In the genomic region with DNA sequence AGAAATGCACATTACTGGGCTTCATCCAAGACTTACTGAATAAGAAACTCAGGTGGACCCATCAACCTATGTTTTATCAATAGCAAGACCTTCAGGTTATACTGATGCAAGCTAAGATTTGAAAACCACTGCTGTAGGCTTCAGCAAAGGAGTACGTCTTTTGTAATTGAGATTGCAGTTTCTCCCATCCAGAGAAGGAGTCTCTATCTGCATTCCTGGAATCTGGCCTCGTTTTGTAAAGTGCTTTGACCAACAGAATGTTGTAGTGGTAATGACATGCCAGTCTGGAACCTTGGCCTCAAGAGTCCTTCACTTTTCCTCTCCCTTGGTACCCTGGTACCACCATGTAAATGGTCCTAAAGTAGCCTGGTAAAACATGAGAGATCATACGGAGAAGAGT, we compare ENCODE assay signal across 10 cellular contexts. TPM values are rescaled to one million over a fixed set of nuclear protein-coding genes. Genes with fewer than 3 reads are reported as not detected.
"Had no signal": no experiment of that assay in that cellular context is flagged by ENCODE, and none has a peak within 500 bp of the region (broad histone marks: within the 10 kb centered on the region; RNA-seq: fewer than 3 reads in every experiment).

No MANE protein-coding gene starts in this region.

- H3K9ac ChIP-seq: GM23248 had no signal

- FAIRE-seq: HTR-8/SVneo, K562 had no signal

- H3K4me3 ChIP-seq: GM23248, HAP-1, K562 had no signal

- H2AFZ ChIP-seq: GM23248 had no signal

- ATAC-seq: HCT116, K562 had no signal

- H3K27ac ChIP-seq: GM23248 had no signal

- H3K36me3 ChIP-seq: HAP-1 had no signal

- H3K27ac Mint-ChIP-seq: HFFc6 had no signal

- H3K9me3 ChIP-seq: HAP-1 had no signal

- H3K4me1 ChIP-seq: HAP-1 had no signal

- H3K4me3 Mint-ChIP-seq: HFFc6 had no signal

- DNase-seq: GM23248, H7, HFFc6, IMR-90, KG1 had no signal

RNA-seq across cellular contexts. Expression of gene ELAVL2, which starts 32.2 kb away (rescaled TPM):
- total RNA-seq: GM23248, HFFc6, HT-29, K562 had no signal
- polyA plus RNA-seq: IMR-90, K562 had no signal
